Comparison of ENCODE assay signal across 1 cellular context in the genomic region with DNA sequence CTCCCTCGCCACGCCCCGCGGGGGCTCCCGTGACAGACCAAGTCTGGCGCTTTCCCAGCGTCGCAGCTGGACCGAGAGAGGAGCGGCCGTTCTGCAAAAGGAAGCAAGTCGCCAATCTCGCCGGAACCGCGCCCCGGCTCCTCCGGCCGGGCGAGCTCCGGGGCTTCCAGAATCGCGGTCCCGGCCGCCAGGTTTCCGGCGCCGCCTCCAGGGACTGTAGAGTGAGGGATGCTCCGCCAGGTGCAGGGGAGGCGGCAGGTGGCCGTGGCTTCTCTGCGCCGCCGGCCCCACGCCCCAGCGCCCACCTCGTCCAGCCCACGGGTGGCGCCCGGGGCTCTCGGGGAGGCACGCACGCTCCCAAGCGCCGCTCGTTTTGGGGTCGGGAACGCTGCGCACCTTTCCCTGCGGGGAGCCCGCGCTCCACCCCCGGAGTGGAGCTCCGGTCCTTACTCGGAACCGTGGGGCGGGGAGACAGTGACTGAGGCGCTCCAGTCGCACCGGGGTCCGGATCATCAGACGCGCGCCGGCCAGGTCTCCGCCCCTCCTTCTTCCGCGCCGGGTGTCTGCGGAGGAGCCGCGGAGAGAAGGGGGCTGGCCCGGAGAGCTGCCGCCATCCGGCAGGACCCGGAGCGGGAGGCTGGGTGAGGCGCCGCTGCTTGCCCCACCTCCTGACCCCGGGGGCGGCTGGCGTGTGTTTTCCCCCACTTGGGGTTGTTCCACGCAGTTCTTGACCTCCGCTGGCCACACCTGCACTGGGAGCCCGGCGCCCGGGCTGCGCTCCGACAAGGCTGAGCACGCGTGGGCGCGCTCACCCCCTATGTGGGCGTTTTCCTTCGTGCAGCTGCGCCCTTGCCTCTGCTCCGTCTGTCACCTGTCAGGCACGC.
TF ChIP-seq lines count a peak whose summit lies in the region.

A gene with protein sequence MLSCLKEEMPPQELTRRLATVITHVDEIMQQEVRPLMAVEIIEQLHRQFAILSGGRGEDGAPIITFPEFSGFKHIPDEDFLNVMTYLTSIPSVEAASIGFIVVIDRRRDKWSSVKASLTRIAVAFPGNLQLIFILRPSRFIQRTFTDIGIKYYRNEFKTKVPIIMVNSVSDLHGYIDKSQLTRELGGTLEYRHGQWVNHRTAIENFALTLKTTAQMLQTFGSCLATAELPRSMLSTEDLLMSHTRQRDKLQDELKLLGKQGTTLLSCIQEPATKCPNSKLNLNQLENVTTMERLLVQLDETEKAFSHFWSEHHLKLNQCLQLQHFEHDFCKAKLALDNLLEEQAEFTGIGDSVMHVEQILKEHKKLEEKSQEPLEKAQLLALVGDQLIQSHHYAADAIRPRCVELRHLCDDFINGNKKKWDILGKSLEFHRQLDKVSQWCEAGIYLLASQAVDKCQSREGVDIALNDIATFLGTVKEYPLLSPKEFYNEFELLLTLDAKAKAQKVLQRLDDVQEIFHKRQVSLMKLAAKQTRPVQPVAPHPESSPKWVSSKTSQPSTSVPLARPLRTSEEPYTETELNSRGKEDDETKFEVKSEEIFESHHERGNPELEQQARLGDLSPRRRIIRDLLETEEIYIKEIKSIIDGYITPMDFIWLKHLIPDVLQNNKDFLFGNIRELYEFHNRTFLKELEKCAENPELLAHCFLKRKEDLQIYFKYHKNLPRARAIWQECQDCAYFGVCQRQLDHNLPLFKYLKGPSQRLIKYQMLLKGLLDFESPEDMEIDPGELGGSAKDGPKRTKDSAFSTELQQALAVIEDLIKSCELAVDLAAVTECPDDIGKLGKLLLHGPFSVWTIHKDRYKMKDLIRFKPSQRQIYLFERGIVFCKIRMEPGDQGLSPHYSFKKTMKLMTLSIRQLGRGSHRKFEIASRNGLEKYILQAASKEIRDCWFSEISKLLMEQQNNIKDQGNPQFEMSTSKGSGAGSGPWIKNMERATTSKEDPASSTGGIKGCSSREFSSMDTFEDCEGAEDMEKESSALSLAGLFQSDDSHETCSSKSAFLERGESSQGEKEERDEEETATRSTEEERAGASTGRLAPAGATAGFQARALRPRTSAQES (minus strand): TSS at position 480 of the 884 bp plus-strand sequence. CDS start 642 bp downstream, outside the sequence.

TF ChIP-seq in neural cell, 6 proteins besides CTCF, POLR2A, EP300 and RAD21 (continued from another document):
- TF ChIP-seq, protein P1, sequence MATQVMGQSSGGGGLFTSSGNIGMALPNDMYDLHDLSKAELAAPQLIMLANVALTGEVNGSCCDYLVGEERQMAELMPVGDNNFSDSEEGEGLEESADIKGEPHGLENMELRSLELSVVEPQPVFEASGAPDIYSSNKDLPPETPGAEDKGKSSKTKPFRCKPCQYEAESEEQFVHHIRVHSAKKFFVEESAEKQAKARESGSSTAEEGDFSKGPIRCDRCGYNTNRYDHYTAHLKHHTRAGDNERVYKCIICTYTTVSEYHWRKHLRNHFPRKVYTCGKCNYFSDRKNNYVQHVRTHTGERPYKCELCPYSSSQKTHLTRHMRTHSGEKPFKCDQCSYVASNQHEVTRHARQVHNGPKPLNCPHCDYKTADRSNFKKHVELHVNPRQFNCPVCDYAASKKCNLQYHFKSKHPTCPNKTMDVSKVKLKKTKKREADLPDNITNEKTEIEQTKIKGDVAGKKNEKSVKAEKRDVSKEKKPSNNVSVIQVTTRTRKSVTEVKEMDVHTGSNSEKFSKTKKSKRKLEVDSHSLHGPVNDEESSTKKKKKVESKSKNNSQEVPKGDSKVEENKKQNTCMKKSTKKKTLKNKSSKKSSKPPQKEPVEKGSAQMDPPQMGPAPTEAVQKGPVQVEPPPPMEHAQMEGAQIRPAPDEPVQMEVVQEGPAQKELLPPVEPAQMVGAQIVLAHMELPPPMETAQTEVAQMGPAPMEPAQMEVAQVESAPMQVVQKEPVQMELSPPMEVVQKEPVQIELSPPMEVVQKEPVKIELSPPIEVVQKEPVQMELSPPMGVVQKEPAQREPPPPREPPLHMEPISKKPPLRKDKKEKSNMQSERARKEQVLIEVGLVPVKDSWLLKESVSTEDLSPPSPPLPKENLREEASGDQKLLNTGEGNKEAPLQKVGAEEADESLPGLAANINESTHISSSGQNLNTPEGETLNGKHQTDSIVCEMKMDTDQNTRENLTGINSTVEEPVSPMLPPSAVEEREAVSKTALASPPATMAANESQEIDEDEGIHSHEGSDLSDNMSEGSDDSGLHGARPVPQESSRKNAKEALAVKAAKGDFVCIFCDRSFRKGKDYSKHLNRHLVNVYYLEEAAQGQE (IDR thresholded peaks at IDR 0.05; ENCODE audit: borderline replicate concordance): no peak
- TF ChIP-seq EZH2 (IDR thresholded peaks at IDR 0.05; ENCODE audit: borderline replicate concordance, insufficient read depth, low read length, poor library complexity, severe bottlenecking): no peak
